Comparison of ENCODE assay signal across 8 cellular contexts in genomic region chr1:189305279-189305678, GRCh38.
"Had no signal": no experiment of that assay in that cellular context is flagged by ENCODE, and none has a peak within 500 bp of the region (broad histone marks: within the 10 kb centered on the region; RNA-seq: fewer than 3 reads in every experiment).

No MANE protein-coding gene starts in this region.

- DNase-seq: GDM1, GF-D8 had no signal

- H3K4me3 ChIP-seq: GM12878 had no signal

- FAIRE-seq: G401.6, GM12878, GM12891, GM12892, GM18507, GM19239 had no signal
